Comparison of ENCODE assay signal across 33 cellular contexts in the genomic region with DNA sequence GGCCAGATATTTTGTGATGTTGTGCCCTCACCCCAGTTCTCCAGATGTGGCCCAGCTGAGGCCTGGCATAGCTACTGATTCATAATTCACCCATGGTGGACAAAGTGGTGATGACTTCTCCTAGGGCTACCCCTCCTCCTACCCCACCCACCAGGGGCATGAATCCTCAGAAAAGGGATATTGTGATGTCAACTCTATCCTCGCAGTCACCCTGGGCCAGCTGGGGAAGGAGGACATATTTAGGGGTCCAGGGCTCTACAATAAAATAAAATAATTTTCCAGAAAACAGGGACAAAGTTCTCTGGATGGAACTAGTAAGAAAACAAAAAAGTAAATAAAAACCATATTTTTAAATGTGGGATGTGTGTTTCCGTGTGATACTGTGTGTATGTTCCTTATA. TPM values are rescaled to one million over a fixed set of nuclear protein-coding genes. Genes with fewer than 3 reads are reported as not detected.
"Had no signal": no experiment of that assay in that cellular context is flagged by ENCODE, and none has a peak within 500 bp of the region (broad histone marks: within the 10 kb centered on the region; RNA-seq: fewer than 3 reads in every experiment).

A gene with protein sequence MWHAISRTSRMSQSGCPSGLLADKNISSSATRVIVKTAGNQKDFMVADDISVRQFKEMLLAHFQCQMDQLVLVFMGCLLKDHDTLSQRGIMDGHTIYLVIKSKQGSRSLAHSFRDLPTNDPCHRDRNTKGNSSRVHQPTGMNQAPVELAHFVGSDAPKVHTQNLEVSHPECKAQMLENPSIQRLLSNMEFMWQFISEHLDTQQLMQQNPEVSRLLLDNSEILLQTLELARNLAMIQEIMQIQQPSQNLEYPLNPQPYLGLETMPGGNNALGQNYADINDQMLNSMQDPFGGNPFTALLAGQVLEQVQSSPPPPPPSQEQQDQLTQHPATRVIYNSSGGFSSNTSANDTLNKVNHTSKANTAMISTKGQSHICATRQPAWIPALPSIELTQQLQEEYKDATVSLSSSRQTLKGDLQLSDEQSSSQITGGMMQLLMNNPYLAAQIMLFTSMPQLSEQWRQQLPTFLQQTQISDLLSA (minus strand): TSS at position 101 of the 400 bp plus-strand sequence. CDS start 258 bp downstream, outside the sequence.

- H3K27ac ChIP-seq: adrenal gland, ascending aorta, body of pancreas, brain microvascular endothelial cell, breast epithelium, cardiac muscle cell had no signal

- H3K27me3 ChIP-seq: adrenal gland, ascending aorta, body of pancreas, brain microvascular endothelial cell, breast epithelium, cardiac muscle cell had no signal

- H3K4me1 ChIP-seq: adrenal gland, ascending aorta, body of pancreas, breast epithelium had no signal

- DNase-seq: activated effector memory CD4-positive, alpha-beta T cell treated with anti-CD3 and anti-CD28 coated beads, Interleukin-2, amount 50 U/mL, for 16 hours; activated effector memory CD4-positive, alpha-beta T cell treated with Interleukin-2 at 50 U/mL for 16 hours; activated gamma-delta T cell; activated gamma-delta T cell treated with Interleukin-2 at 50 U/mL for 16 hours; activated naive CD4-positive, alpha-beta T cell; activated naive CD4-positive, alpha-beta T cell treated with anti-CD3 and anti-CD28 coated beads for 36 hours; activated naive CD4-positive, alpha-beta T cell treated with anti-CD3 and anti-CD28 coated beads, Interleukin-2, amount 10 ng/mL, durations not matched to agents 7 days and 5 days; activated naive CD4-positive, alpha-beta T cell treated with anti-CD3 and anti-CD28 coated beads, Interleukin-2, amount 50 U/mL, for 16 hours; activated naive CD4-positive, alpha-beta T cell treated with Interleukin-2 at 50 U/mL for 16 hours; activated naive CD8-positive, alpha-beta T cell treated with anti-CD3 and anti-CD28 coated beads for 36 hours; activated naive CD8-positive, alpha-beta T cell treated with anti-CD3 and anti-CD28 coated beads, Interleukin-2, amount 10 ng/mL, durations not matched to agents 7 days and 5 days; activated naive CD8-positive, alpha-beta T cell treated with anti-CD3 and anti-CD28 coated beads, Interleukin-2, amount 50 U/mL, for 24 hours; activated T-cell treated with anti-CD3 and anti-CD28 coated beads, Interleukin-2, amount 50 U/mL, for 1 hour; activated T-cell treated with anti-CD3 and anti-CD28 coated beads, Interleukin-2, amount 50 U/mL, for 24 hours; activated T-cell treated with anti-CD3 and anti-CD28 coated beads, Interleukin-2, amount 50 U/mL, for 4 hours; activated T-cell treated with anti-CD3 and anti-CD28 coated beads, Interleukin-2, amount 50 U/mL, for 48 hours; activated T-cell treated with anti-CD3 and anti-CD28 coated beads, Interleukin-2, amount 50 U/mL, for 72 hours; adrenal gland; amniotic stem cell; amygdala; anterior cingulate cortex; aorta; body of pancreas; brain microvascular endothelial cell; caudate nucleus; central memory CD4-positive, alpha-beta T cell; cerebellar nuclear complex had no signal

- H3K9me3 ChIP-seq: adrenal gland, ascending aorta, body of pancreas, breast epithelium had no signal

- H3K36me3 ChIP-seq: adrenal gland, ascending aorta, brain microvascular endothelial cell, breast epithelium, cardiac muscle cell had no signal

- ATAC-seq: activated naive CD4-positive, alpha-beta T cell treated with anti-CD3 and anti-CD28 coated beads, Interleukin-2, amount 50 U/mL, for 72 hours; activated naive CD8-positive, alpha-beta T cell treated with anti-CD3 and anti-CD28 coated beads, Interleukin-2, amount 50 U/mL, for 24 hours; activated T-cell treated with anti-CD3 and anti-CD28 coated beads, Interleukin-2, amount 50 U/mL, for 4 hours; activated T-cell treated with anti-CD3 and anti-CD28 coated beads, Interleukin-2, amount 50 U/mL, for 72 hours; activated T-helper 17 cell treated with anti-CD3 and anti-CD28 coated beads, Interleukin-2, amount 50 U/mL, for 72 hours; body of pancreas had no signal

- H3K4me3 ChIP-seq: adrenal gland, ascending aorta, body of pancreas, breast epithelium, cardiac muscle cell had no signal

RNA-seq across cellular contexts. Expression of the gene that starts here (rescaled TPM):
- total RNA-seq: activated T-cell treated with anti-CD3 and anti-CD28 coated beads, Interleukin-2, amount 50 U/mL, for 4 hours; ascending aorta; bronchial epithelial cell had no signal
